Comparison of ENCODE assay signal across 23 cellular contexts in genomic region chr20:40494238-40494637, GRCh38.
A peak's percentile ranks its signal among the peaks of the same experiment; 100 is the strongest.
DNase-seq lines count a peak whose midpoint lies in the region; ATAC-seq and TF ChIP-seq lines count a peak whose summit lies in the region.
"Had no signal": no experiment of that assay in that cellular context is flagged by ENCODE, and none has a peak within 500 bp of the region (broad histone marks: within the 10 kb centered on the region; RNA-seq: fewer than 3 reads in every experiment).

No MANE protein-coding gene starts in this region.

- H3K36me3 ChIP-seq in left ventricle myocardium inferior (no peaks in the 10 kb centered on the region), colonic mucosa (no peaks in the 10 kb centered on the region), right lobe of liver (no peaks in the 10 kb centered on the region), upper lobe of left lung (no peaks in the 10 kb centered on the region), MM.1S (replicated peaks; ENCODE audit: insufficient read depth, low read length) (no peaks in the 10 kb centered on the region)
- H3K36me3 ChIP-seq: ascending aorta, esophagus squamous epithelium, pancreas, tibial nerve had no signal

- H3K27ac ChIP-seq in left ventricle myocardium inferior (replicated peaks) (no peak overlapping the region), colonic mucosa (no peak overlapping the region), right lobe of liver (peak overlapping the region in 1 of 3 donors; percentile 33), upper lobe of left lung (peak overlapping the region in 3 of 4 donors; percentile 11 to 57 (median 13)), MM.1S (ENCODE audit: low read length) (no peak overlapping the region)
- H3K27ac ChIP-seq: C4-2B, pancreas had no signal

- no peaks in the 10 kb centered on the region for H3K9me3 Mint-ChIP-seq in activated CD4-positive, alpha-beta T cell treated with anti-CD3 and anti-CD28 coated beads for 36 hours (ENCODE audit: low read depth)

- H3F3A ChIP-seq in MM.1S (ENCODE audit: insufficient read depth, low read length), result no peaks in the 10 kb centered on the region

- no peak overlapping the region for H3K27ac Mint-ChIP-seq in activated CD4-positive, alpha-beta T cell treated with anti-CD3 and anti-CD28 coated beads for 36 hours
- H3K27ac Mint-ChIP-seq: activated CD8-positive, alpha-beta memory T cell treated with anti-CD3 and anti-CD28 coated beads, Interleukin-2, amount 10 ng/mL, durations not matched to agents 7 days and 5 days had no signal

- H3K9ac ChIP-seq in colonic mucosa (ENCODE audit: low read depth in 2 of 2, low read length in 2 of 2) (no peak overlapping the region), MM.1S (ENCODE audit: low read length) (no peak overlapping the region)

- POLR2A ChIA-PET in activated CD4-positive, alpha-beta T cell treated with anti-CD3 and anti-CD28 coated beads for 36 hours (lab: Charles Lee), result no interaction called here

- H3K9me3 ChIP-seq in left ventricle myocardium inferior (replicated peaks) (no peaks in the 10 kb centered on the region), colonic mucosa (no peaks in the 10 kb centered on the region), right lobe of liver (no peaks in the 10 kb centered on the region), upper lobe of left lung (no peaks in the 10 kb centered on the region), MM.1S (replicated peaks; ENCODE audit: insufficient read depth, low read length) (no peaks in the 10 kb centered on the region)
- H3K9me3 ChIP-seq: ascending aorta, esophagus squamous epithelium, pancreas, tibial nerve had no signal

- H2AFZ ChIP-seq in MM.1S (ENCODE audit: low read length), result no peak overlapping the region

- CTCF ChIA-PET in activated CD4-positive, alpha-beta T cell treated with anti-CD3 and anti-CD28 coated beads for 36 hours (lab: Charles Lee), result no interaction called here

- ATAC-seq in Right ventricle myocardium inferior (no peak), right lobe of liver (peak; percentile 30 to 50 (median 38)), upper lobe of left lung (ENCODE audit: low FRiP score in 2 of 2) (peak in 1 of 2 donors; percentile 49), GM19467 (IDR thresholded peaks at IDR 0.05; ENCODE audit: unreplicated experiment) (no peak)
- ATAC-seq in activated CD4-positive, alpha-beta T cell treated with anti-CD3 and anti-CD28 coated beads for 36 hours, result no peak
- ATAC-seq: activated CD8-positive, alpha-beta memory T cell treated with anti-CD3 and anti-CD28 coated beads, Interleukin-2, amount 10 ng/mL, durations not matched to agents 7 days and 5 days had no signal

- no peaks in the 10 kb centered on the region for H4K20me1 ChIP-seq in MM.1S (ENCODE audit: insufficient read depth, low read length)

- H3K4me3 ChIP-seq in left ventricle myocardium inferior, result no peak overlapping the region
- H3K4me3 ChIP-seq in colonic mucosa, result no peak overlapping the region
- H3K4me3 ChIP-seq in right lobe of liver, result no peak overlapping the region
- no peak overlapping the region for H3K4me3 ChIP-seq in upper lobe of left lung
- H3K4me3 ChIP-seq in MM.1S (ENCODE audit: low read length), result no peak overlapping the region
- H3K4me3 ChIP-seq: ascending aorta, esophagus squamous epithelium, pancreas, smooth muscle cell, tibial nerve had no signal

- peaks cover 8% of the 10 kb centered on the region for H3K4me1 Mint-ChIP-seq in activated CD4-positive, alpha-beta T cell treated with anti-CD3 and anti-CD28 coated beads for 36 hours

- DNase-seq in Right ventricle myocardium inferior (ENCODE audit: missing footprints), result peak; percentile 78
- no peak for DNase-seq in left ventricle myocardium inferior
- DNase-seq in colonic mucosa, result peak; percentile 21
- peak in 2 of 3 donors; percentile 37 to 55 for DNase-seq in right lobe of liver
- peak in 1 of 2 donors; percentile 76 for DNase-seq in upper lobe of left lung
- DNase-seq in activated CD4-positive, alpha-beta T cell treated with anti-CD3 and anti-CD28 coated beads for 36 hours, result no peak
- no peak for DNase-seq in MM.1S
- DNase-seq: 8988T; activated CD4-positive, CD25-positive, alpha-beta regulatory T cell treated with anti-CD3 and anti-CD28 coated beads, Interleukin-2, amount 50 U/mL, for 72 hours; activated CD8-positive, alpha-beta memory T cell treated with anti-CD3 and anti-CD28 coated beads, Interleukin-2, amount 10 ng/mL, durations not matched to agents 7 days and 5 days; activated gamma-delta T cell; esophagus squamous epithelium; HCEC 1CT; kidney glomerular epithelial cell; NCI-H1105; NCI-H748 treated with DMSO at 0.1 percent for 48 hours; T-helper 2 cell had no signal

- TF ChIP-seq EP300 in upper lobe of left lung (IDR thresholded peaks at IDR 0.05), result peak in 1 of 4 donors; percentile 68

- no peak overlapping the region for H3K4me3 Mint-ChIP-seq in activated CD4-positive, alpha-beta T cell treated with anti-CD3 and anti-CD28 coated beads for 36 hours
- H3K4me3 Mint-ChIP-seq: activated CD8-positive, alpha-beta memory T cell treated with anti-CD3 and anti-CD28 coated beads, Interleukin-2, amount 10 ng/mL, durations not matched to agents 7 days and 5 days had no signal

- TF ChIP-seq POLR2A in right lobe of liver (IDR thresholded peaks at IDR 0.05) (no peak), upper lobe of left lung (IDR thresholded peaks at IDR 0.05) (peak in 1 of 4 donors; percentile 17)

- intact Hi-C loops in Right ventricle myocardium inferior (cut with DNase I) (loop anchor here (1.0 kb wide), 1 partner anchor 29 kb away; no protein-coding TSS in a partner anchor), left ventricle myocardium inferior (cut with micrococcal nuclease) (no loop called here), colonic mucosa (cut with DNase I) (no loop called here), right lobe of liver (cut with DNase I) (no loop called here)
- intact Hi-C loops in activated CD4-positive, alpha-beta T cell treated with anti-CD3 and anti-CD28 coated beads for 36 hours (cut with DNase I, micrococcal nuclease), result no loop called here

- H3K4me2 ChIP-seq in MM.1S (ENCODE audit: low read depth, low read length), result no peak overlapping the region
- H3K4me2 ChIP-seq: smooth muscle cell had no signal

- H3K9me2 ChIP-seq in MM.1S (replicated peaks; ENCODE audit: insufficient read depth, low read length), result no peaks in the 10 kb centered on the region

- H3K27me3 Mint-ChIP-seq in activated CD4-positive, alpha-beta T cell treated with anti-CD3 and anti-CD28 coated beads for 36 hours, result peaks cover 5% of the 10 kb centered on the region
- H3K27me3 Mint-ChIP-seq: activated CD8-positive, alpha-beta memory T cell treated with anti-CD3 and anti-CD28 coated beads, Interleukin-2, amount 10 ng/mL, durations not matched to agents 7 days and 5 days had no signal

- TF ChIP-seq CTCF in left ventricle myocardium inferior (IDR thresholded peaks at IDR 0.05; ENCODE audit: borderline replicate concordance), result no peak
- TF ChIP-seq CTCF in colonic mucosa (IDR thresholded peaks at IDR 0.05), result no peak
- no peak for TF ChIP-seq CTCF in right lobe of liver (IDR thresholded peaks at IDR 0.05)
- no peak for TF ChIP-seq CTCF in upper lobe of left lung (IDR thresholded peaks at IDR 0.05)
- TF ChIP-seq CTCF in MM.1S (IDR thresholded peaks at IDR 0.05; ENCODE audit: low read length), result no peak

- H3K4me1 ChIP-seq in left ventricle myocardium inferior (no peaks in the 10 kb centered on the region), colonic mucosa (no peaks in the 10 kb centered on the region), right lobe of liver (no peaks in the 10 kb centered on the region), upper lobe of left lung (peaks cover 4 to 11% (median 8%) of the 10 kb centered on the region in 4 donors), MM.1S (ENCODE audit: low read length) (no peaks in the 10 kb centered on the region)
- H3K4me1 ChIP-seq: ascending aorta, pancreas had no signal

- WGBS in right lobe of liver (ENCODE audit: insufficient coverage, low coverage, low lambda C conversion rate, missing lambda C conversion rate), result no CpG with 5 or more reads among the region's 3 CpGs
- 90 to 100% methylated on average over 3 of the region's 3 CpGs for WGBS in upper lobe of left lung, 2 donors

- H3K27me3 ChIP-seq in left ventricle myocardium inferior (ENCODE audit: low read depth) (no peaks in the 10 kb centered on the region), colonic mucosa (no peaks in the 10 kb centered on the region), right lobe of liver (no peaks in the 10 kb centered on the region), upper lobe of left lung (no peaks in the 10 kb centered on the region), MM.1S (replicated peaks; ENCODE audit: insufficient read depth, low read length) (no peaks in the 10 kb centered on the region)
- H3K27me3 ChIP-seq: ascending aorta, esophagus squamous epithelium, pancreas, tibial nerve had no signal

- H3K79me2 ChIP-seq in MM.1S (ENCODE audit: low read length), result no peaks in the 10 kb centered on the region

- H3K36me3 Mint-ChIP-seq in activated CD4-positive, alpha-beta T cell treated with anti-CD3 and anti-CD28 coated beads for 36 hours (ENCODE audit: low read depth), result no peaks in the 10 kb centered on the region
- H3K36me3 Mint-ChIP-seq: activated CD8-positive, alpha-beta memory T cell treated with anti-CD3 and anti-CD28 coated beads, Interleukin-2, amount 10 ng/mL, durations not matched to agents 7 days and 5 days had no signal

Comparison
In these comparisons a context has a peak if more than half of its experiments do, and no peak if none do; other contexts are left out.
1. DNase-seq: peak in Right ventricle myocardium inferior (single experiment), colonic mucosa (single experiment) and right lobe of liver (2 of 3); none in left ventricle myocardium inferior (single experiment), activated CD4-positive, alpha-beta T cell treated with anti-CD3 and anti-CD28 coated beads for 36 hours (single experiment) and MM.1S (single experiment).
2. ATAC-seq: peak in right lobe of liver (4 of 4); none in Right ventricle myocardium inferior (single experiment), GM19467 (single experiment) and activated CD4-positive, alpha-beta T cell treated with anti-CD3 and anti-CD28 coated beads for 36 hours (single experiment).
3. H3K27ac ChIP-seq: peak in upper lobe of left lung (3 of 4); none in left ventricle myocardium inferior (single experiment), colonic mucosa (single experiment) and MM.1S (single experiment).